Comparison of ENCODE assay signal across 1 cellular context in genomic region chr11:83241291-83241946, GRCh38.
TF ChIP-seq lines count a peak whose summit lies in the region.

No MANE protein-coding gene starts in this region.

TF ChIP-seq in HepG2, 621 proteins besides CTCF, POLR2A, EP300 and RAD21:
- TF ChIP-seq NFKB2 (CRISPR knock-in tag; IDR thresholded peaks at IDR 0.05; ENCODE audit: borderline replicate concordance): no peak
- TF ChIP-seq ARID5B (CRISPR knock-in tag; IDR thresholded peaks at IDR 0.05): 0 out of 2 replicates have a peak, but pooled peaks have one; percentile 27
- peak; percentile 89 for TF ChIP-seq FOSL2 (CRISPR knock-in tag; IDR thresholded peaks at IDR 0.05)
- TF ChIP-seq ISL2 (CRISPR knock-in tag; IDR thresholded peaks at IDR 0.05): no peak
- TF ChIP-seq ZNF550 (CRISPR knock-in tag; IDR thresholded peaks at IDR 0.05; ENCODE audit: borderline replicate concordance): no peak
- TF ChIP-seq TCF7 (IDR thresholded peaks at IDR 0.05; ENCODE audit: low read depth): no peak
- peak; percentile 40; the same call in 1 of the 2 replicates for TF ChIP-seq THAP11 (CRISPR knock-in tag; IDR thresholded peaks at IDR 0.05)
- TF ChIP-seq JUNB (CRISPR knock-in tag; IDR thresholded peaks at IDR 0.05; ENCODE audit: borderline replicate concordance): no peak
- no peak for TF ChIP-seq RARG (CRISPR knock-in tag; IDR thresholded peaks at IDR 0.05; ENCODE audit: low read depth)
- TF ChIP-seq ZBTB46 (CRISPR knock-in tag; IDR thresholded peaks at IDR 0.05; ENCODE audit: borderline replicate concordance): no peak
- TF ChIP-seq MYNN (CRISPR knock-in tag; IDR thresholded peaks at IDR 0.05; ENCODE audit: low read depth): no peak
- TF ChIP-seq FOXP1 (IDR thresholded peaks at IDR 0.05): no peak
- TF ChIP-seq FOXP1 (CRISPR knock-in tag; IDR thresholded peaks at IDR 0.05): no peak
- TF ChIP-seq CCAR2 (optimal IDR thresholded peaks at IDR 0.05; ENCODE audit: low read depth, low read length): no peak
- no peak for TF ChIP-seq MXD3 (CRISPR knock-in tag; IDR thresholded peaks at IDR 0.05)
- no peak for TF ChIP-seq ISX (CRISPR knock-in tag; conservative IDR thresholded peaks at IDR 0.05)
- TF ChIP-seq PHF5A (CRISPR knock-in tag; IDR thresholded peaks at IDR 0.05; ENCODE audit: low read depth, unreplicated experiment): no peak
- TF ChIP-seq ZNF776 (CRISPR knock-in tag; IDR thresholded peaks at IDR 0.05): no peak
- TF ChIP-seq SMC3 (IDR thresholded peaks at IDR 0.05; ENCODE audit: low read length): peak; percentile 92
- no peak for TF ChIP-seq CBFB (CRISPR knock-in tag; IDR thresholded peaks at IDR 0.05)
- no peak for TF ChIP-seq YEATS4 (CRISPR knock-in tag; IDR thresholded peaks at IDR 0.05; ENCODE audit: borderline replicate concordance)
- no peak for TF ChIP-seq GATA4 (IDR thresholded peaks at IDR 0.05; ENCODE audit: borderline replicate concordance, low read depth)
- TF ChIP-seq GPN1 (CRISPR knock-in tag; IDR thresholded peaks at IDR 0.05; ENCODE audit: borderline replicate concordance): no peak
- TF ChIP-seq SMARCE1 (IDR thresholded peaks at IDR 0.05; ENCODE audit: borderline replicate concordance): no peak
- TF ChIP-seq RORA (CRISPR knock-in tag; IDR thresholded peaks at IDR 0.05): no peak
- TF ChIP-seq NFYB (CRISPR knock-in tag; IDR thresholded peaks at IDR 0.05): no peak
- TF ChIP-seq ZIK1 (CRISPR knock-in tag; IDR thresholded peaks at IDR 0.05; ENCODE audit: borderline replicate concordance, low read depth): no peak
- TF ChIP-seq CREB1 (IDR thresholded peaks at IDR 0.05): 0 out of 2 replicates have a peak, but pooled peaks have one; percentile 4
- TF ChIP-seq CREB1 (CRISPR knock-in tag; IDR thresholded peaks at IDR 0.05): no peak
- TF ChIP-seq AGO2 (optimal IDR thresholded peaks at IDR 0.05; ENCODE audit: low read depth, low read length): no peak
- TF ChIP-seq STAG1 (CRISPR knock-in tag; IDR thresholded peaks at IDR 0.05): peak; percentile 66
- TF ChIP-seq SNAPC5 (CRISPR knock-in tag; IDR thresholded peaks at IDR 0.05; ENCODE audit: borderline replicate concordance): no peak
- TF ChIP-seq ZNF580 (CRISPR knock-in tag; IDR thresholded peaks at IDR 0.05; ENCODE audit: borderline replicate concordance, low read depth): no peak
- no peak for TF ChIP-seq CHD2 (IDR thresholded peaks at IDR 0.05; ENCODE audit: low read depth, low read length)
- no peak for TF ChIP-seq HNRNPL (IDR thresholded peaks at IDR 0.05; ENCODE audit: low read depth, low read length)
- TF ChIP-seq ZNF839 (CRISPR knock-in tag; IDR thresholded peaks at IDR 0.05; ENCODE audit: borderline replicate concordance): no peak
- TF ChIP-seq FUBP1 (CRISPR knock-in tag; IDR thresholded peaks at IDR 0.05; ENCODE audit: borderline replicate concordance): no peak
- no peak for TF ChIP-seq ZNF367 (CRISPR knock-in tag; IDR thresholded peaks at IDR 0.05; ENCODE audit: borderline replicate concordance)
- TF ChIP-seq BRCA1 (CRISPR knock-in tag; IDR thresholded peaks at IDR 0.05): no peak
